ENCODE assay signal across 23 cellular contexts in the genomic region with DNA sequence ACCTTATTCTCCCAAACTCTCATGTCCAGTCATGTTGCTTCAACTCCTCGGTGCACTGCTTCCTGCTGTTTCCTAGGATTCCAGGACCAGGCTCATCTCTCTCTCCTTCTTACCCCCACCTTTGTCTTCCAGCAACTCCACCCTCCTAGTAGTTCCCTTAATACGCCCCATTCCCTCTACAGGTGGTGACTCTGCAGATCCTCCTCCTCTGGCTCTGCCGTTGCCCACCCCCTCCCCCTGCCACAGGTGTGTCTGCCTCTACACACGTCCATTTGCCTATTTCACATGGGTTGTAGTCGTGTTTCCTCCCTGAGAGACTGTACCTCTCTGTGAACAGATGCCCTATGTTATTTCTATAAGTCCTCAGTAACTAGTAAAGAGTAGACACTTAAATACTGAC. TPM values are rescaled to one million over a fixed set of nuclear protein-coding genes. Genes with fewer than 3 reads are reported as not detected.
"Had no signal": no experiment of that assay in that cellular context is flagged by ENCODE, and none has a peak within 500 bp of the region (broad histone marks: within the 10 kb centered on the region; RNA-seq: fewer than 3 reads in every experiment).

No MANE protein-coding gene starts in this region.

- DNase-seq: dorsolateral prefrontal cortex; effector CD4-positive, alpha-beta T cell; hypothalamus; kidney; mesendoderm; midbrain; naive thymus-derived CD4-positive, alpha-beta T cell; nucleus accumbens; right cardiac atrium; sigmoid colon; stimulated activated CD4-positive, alpha-beta T cell treated with anti-CD3 and anti-CD28 coated beads, Interleukin-2, amount 100 ng/mL, for 24 hours; stimulated activated CD4-positive, alpha-beta T cell treated with anti-CD3 and anti-CD28 coated beads, Interleukin-4, amount 100 ng/mL, for 4 hours; stimulated activated naive CD8-positive, alpha-beta T cell treated with anti-CD3 and anti-CD28 coated beads, Interleukin-15, Interleukin-2, amounts not matched to agents 100 U/mL and 50 U/mL, for 24 hours; substantia nigra; testis; tibial artery had no signal

- H3K27ac ChIP-seq: dorsolateral prefrontal cortex, prostate gland, sigmoid colon, testis, tibial artery had no signal

- H3K36me3 Mint-ChIP-seq: stimulated activated memory B cell treated with anti-CD40 and anti-IgM and Interleukin-4, amounts not matched to agents 10 μg/mL and 1 μg/mL and 100 μg/mL, for 72 hours had no signal

- H3K27me3 ChIP-seq: dorsolateral prefrontal cortex, sigmoid colon, testis, tibial artery had no signal

- H3K9me3 ChIP-seq: prostate gland, sigmoid colon, testis, tibial artery had no signal

- H3K36me3 ChIP-seq: prostate gland, sigmoid colon, tibial artery had no signal

- H3K4me3 Mint-ChIP-seq: naive thymus-derived CD4-positive, alpha-beta T cell; nephron; stimulated activated memory B cell treated with anti-CD40 and anti-IgM and Interleukin-4, amounts not matched to agents 10 μg/mL and 1 μg/mL and 100 μg/mL, for 72 hours; type B pancreatic cell had no signal

- H3K4me1 ChIP-seq: prostate gland, sigmoid colon, testis, tibial artery had no signal

- H3K4me1 Mint-ChIP-seq: naive thymus-derived CD4-positive, alpha-beta T cell; nephron had no signal

- ATAC-seq: left lobe of liver; naive thymus-derived CD4-positive, alpha-beta T cell; right cardiac atrium; stimulated activated memory B cell treated with anti-CD40 and anti-IgM and Interleukin-4, amounts not matched to agents 10 μg/mL and 1 μg/mL and 100 μg/mL, for 72 hours; stimulated activated naive CD8-positive, alpha-beta T cell treated with anti-CD3 and anti-CD28 coated beads, Interleukin-15, Interleukin-2, amounts not matched to agents 100 U/mL and 50 U/mL, for 24 hours had no signal

- H3K9me3 Mint-ChIP-seq: naive thymus-derived CD4-positive, alpha-beta T cell; nephron; stimulated activated memory B cell treated with anti-CD40 and anti-IgM and Interleukin-4, amounts not matched to agents 10 μg/mL and 1 μg/mL and 100 μg/mL, for 72 hours; type B pancreatic cell had no signal

- H3K27me3 Mint-ChIP-seq: type B pancreatic cell had no signal

- H3K4me3 ChIP-seq: dorsolateral prefrontal cortex, lung, prostate gland, sigmoid colon, testis, tibial artery had no signal

- H3K27ac Mint-ChIP-seq: naive thymus-derived CD4-positive, alpha-beta T cell; nephron; stimulated activated memory B cell treated with anti-CD40 and anti-IgM and Interleukin-4, amounts not matched to agents 10 μg/mL and 1 μg/mL and 100 μg/mL, for 72 hours; type B pancreatic cell had no signal

RNA-seq across cellular contexts. Expression of gene CDS1, which starts 32.4 kb away (rescaled TPM):
- total RNA-seq: osteocyte had no signal
